In the genomic region with DNA sequence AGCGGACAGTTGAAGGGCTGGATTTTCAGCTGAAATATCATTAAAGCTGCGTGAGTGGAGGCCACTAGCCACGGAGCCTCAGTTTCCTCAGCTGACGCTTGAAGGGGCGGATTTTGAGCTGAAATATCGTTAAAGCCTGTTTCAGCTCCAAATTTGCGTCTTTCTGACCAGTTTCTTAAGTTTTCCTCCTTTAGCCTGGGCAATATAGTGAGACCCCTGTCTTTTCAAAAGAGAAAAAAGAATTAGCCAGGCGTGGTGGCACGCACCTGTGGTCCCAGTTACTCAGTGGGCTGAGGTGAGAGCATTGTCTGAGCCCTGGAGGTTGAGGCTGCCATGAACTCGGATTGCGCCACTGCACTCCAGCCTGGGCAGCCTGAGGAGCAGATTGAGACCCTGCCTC, we compare ENCODE assay signal across 25 cellular contexts.
"Had no signal": no experiment of that assay in that cellular context is flagged by ENCODE, and none has a peak within 500 bp of the region (broad histone marks: within the 10 kb centered on the region; RNA-seq: fewer than 3 reads in every experiment).

No MANE protein-coding gene starts in this region.

- H3K27ac ChIP-seq: thoracic aorta had no signal

- H3K27me3 Mint-ChIP-seq: activated B cell treated with CpG ODN at 0.5 μM for 24 hours; activated CD8-positive, alpha-beta T cell treated with anti-CD3 and anti-CD28 coated beads for 36 hours; activated naive CD4-positive, alpha-beta T cell treated with anti-CD3 and anti-CD28 coated beads, Interleukin-2, amount 50 U/mL, for 24 hours; activated naive CD8-positive, alpha-beta T cell treated with anti-CD3 and anti-CD28 coated beads, Interleukin-2, amount 50 U/mL, for 24 hours; naive thymus-derived CD8-positive, alpha-beta T cell had no signal

- H3K27ac Mint-ChIP-seq: activated B cell treated with CpG ODN at 0.5 μM for 24 hours; activated CD8-positive, alpha-beta T cell treated with anti-CD3 and anti-CD28 coated beads for 36 hours; activated naive CD8-positive, alpha-beta T cell treated with anti-CD3 and anti-CD28 coated beads, Interleukin-2, amount 50 U/mL, for 24 hours; activated T-helper 2 cell treated with anti-CD3 and anti-CD28 coated beads, Interferon-gamma antibody, Interleukin-2, Interleukin-4, amounts not matched to agents 10 μg/mL and 5 μg/mL and 100 μg/mL, durations not matched to agents 14 hours and 24 hours and 36 hours; endodermal cell had no signal

- H3K36me3 ChIP-seq: thoracic aorta had no signal

- H3K4me3 ChIP-seq: lower lobe of right lung, thoracic aorta had no signal

- H3K9me3 ChIP-seq: lower lobe of right lung, thoracic aorta had no signal

- DNase-seq: activated B cell treated with CpG ODN at 0.5 μM for 24 hours; activated CD4-positive, alpha-beta T cell treated with anti-CD3 and anti-CD28 coated beads, Interleukin-2, amount 50 U/mL, for 1 hour; activated CD8-positive, alpha-beta T cell treated with anti-CD3 and anti-CD28 coated beads for 36 hours; activated naive CD8-positive, alpha-beta T cell treated with anti-CD3 and anti-CD28 coated beads, Interleukin-2, amount 50 U/mL, for 24 hours; activated T-cell treated with anti-CD3 and anti-CD28 coated beads, Interleukin-2, amount 50 U/mL, for 48 hours; amygdala; caudate nucleus; cortex of kidney; endodermal cell; foreskin fibroblast; head of caudate nucleus; hypothalamus; immature natural killer cell; lower lobe of right lung; mesenchymal stem cell; naive thymus-derived CD8-positive, alpha-beta T cell; right cardiac atrium; stimulated activated CD4-positive, alpha-beta T cell treated with anti-CD3 and anti-CD28 coated beads, Interleukin-2, amount 100 ng/mL, for 48 hours; stimulated activated naive CD8-positive, alpha-beta T cell treated with anti-CD3 and anti-CD28 coated beads, Interleukin-15, Interleukin-2, amounts not matched to agents 100 U/mL and 50 U/mL, for 24 hours; T-helper 2 cell had no signal

- H3K36me3 Mint-ChIP-seq: immature natural killer cell had no signal

- ATAC-seq: activated CD8-positive, alpha-beta T cell treated with anti-CD3 and anti-CD28 coated beads for 36 hours; activated naive CD8-positive, alpha-beta T cell treated with anti-CD3 and anti-CD28 coated beads, Interleukin-2, amount 50 U/mL, for 24 hours; esophagus mucosa; left lobe of liver; lower lobe of right lung; naive thymus-derived CD8-positive, alpha-beta T cell; right cardiac atrium; stimulated activated naive CD8-positive, alpha-beta T cell treated with anti-CD3 and anti-CD28 coated beads, Interleukin-15, Interleukin-2, amounts not matched to agents 100 U/mL and 50 U/mL, for 24 hours had no signal

- H3K4me3 Mint-ChIP-seq: activated CD8-positive, alpha-beta T cell treated with anti-CD3 and anti-CD28 coated beads for 36 hours; activated naive CD8-positive, alpha-beta T cell treated with anti-CD3 and anti-CD28 coated beads, Interleukin-2, amount 50 U/mL, for 24 hours; endodermal cell had no signal
